In the genomic region with DNA sequence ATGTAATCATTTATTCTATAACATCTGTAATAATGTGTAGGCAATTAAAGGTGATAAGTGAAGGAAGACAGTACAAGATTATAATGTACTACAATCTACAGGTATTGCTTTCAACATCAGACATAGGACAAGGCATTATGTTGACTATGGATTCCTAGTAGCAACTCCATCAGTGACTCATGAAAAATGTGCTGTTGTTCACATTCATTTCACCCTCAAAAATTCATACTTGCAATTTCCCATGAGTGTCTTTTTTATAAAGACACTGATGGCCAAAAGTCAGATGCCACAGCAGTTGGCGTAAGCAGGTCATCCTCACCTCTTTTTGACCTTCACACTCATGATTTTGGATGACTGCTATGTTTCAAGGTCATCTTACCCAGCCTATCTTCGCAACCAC, we compare ENCODE assay signal across 2 cellular contexts.
TF ChIP-seq lines count a peak whose summit lies in the region.

No MANE protein-coding gene starts in this region.

TF ChIP-seq in IMR-90, 13 proteins besides CTCF, POLR2A, EP300 and RAD21:
- no peak for TF ChIP-seq CHD1 (IDR thresholded peaks at IDR 0.05; ENCODE audit: low read depth, low read length)
- TF ChIP-seq NFE2L2 (IDR thresholded peaks at IDR 0.05; ENCODE audit: low read depth, low read length), result no peak
- no peak for TF ChIP-seq BHLHE40 (IDR thresholded peaks at IDR 0.05; ENCODE audit: low read depth, low read length)
- no peak for TF ChIP-seq RCOR1 (IDR thresholded peaks at IDR 0.05; ENCODE audit: insufficient replicate concordance, low read length)
- TF ChIP-seq MAFK (IDR thresholded peaks at IDR 0.05; ENCODE audit: low read depth, low read length), result no peak
- TF ChIP-seq MXI1 (IDR thresholded peaks at IDR 0.05; ENCODE audit: borderline replicate concordance, low read depth, low read length), result no peak
- no peak for TF ChIP-seq FOS (IDR thresholded peaks at IDR 0.05; ENCODE audit: low read depth, low read length)
- TF ChIP-seq, protein P1, sequence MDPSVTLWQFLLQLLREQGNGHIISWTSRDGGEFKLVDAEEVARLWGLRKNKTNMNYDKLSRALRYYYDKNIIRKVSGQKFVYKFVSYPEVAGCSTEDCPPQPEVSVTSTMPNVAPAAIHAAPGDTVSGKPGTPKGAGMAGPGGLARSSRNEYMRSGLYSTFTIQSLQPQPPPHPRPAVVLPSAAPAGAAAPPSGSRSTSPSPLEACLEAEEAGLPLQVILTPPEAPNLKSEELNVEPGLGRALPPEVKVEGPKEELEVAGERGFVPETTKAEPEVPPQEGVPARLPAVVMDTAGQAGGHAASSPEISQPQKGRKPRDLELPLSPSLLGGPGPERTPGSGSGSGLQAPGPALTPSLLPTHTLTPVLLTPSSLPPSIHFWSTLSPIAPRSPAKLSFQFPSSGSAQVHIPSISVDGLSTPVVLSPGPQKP (IDR thresholded peaks at IDR 0.05; ENCODE audit: borderline replicate concordance, low read depth, low read length), result no peak
- TF ChIP-seq SMC3 (IDR thresholded peaks at IDR 0.05; ENCODE audit: low read depth, low read length), result no peak
- no peak for TF ChIP-seq CEBPB (IDR thresholded peaks at IDR 0.05; ENCODE audit: low read depth, low read length)

TF ChIP-seq in HEK293T, 16 proteins besides CTCF, POLR2A, EP300 and RAD21:
- no peak for TF ChIP-seq ELF4 (IDR thresholded peaks at IDR 0.05)
- TF ChIP-seq FOXM1 (IDR thresholded peaks at IDR 0.05; ENCODE audit: borderline replicate concordance), result no peak
- TF ChIP-seq FOXA1 (IDR thresholded peaks at IDR 0.05), result no peak
- TF ChIP-seq SP1 (IDR thresholded peaks at IDR 0.05), result no peak
- TF ChIP-seq NFRKB (IDR thresholded peaks at IDR 0.05), result no peak
- no peak for TF ChIP-seq HDGF (IDR thresholded peaks at IDR 0.05; ENCODE audit: borderline replicate concordance)
- TF ChIP-seq LEF1 (IDR thresholded peaks at IDR 0.05; ENCODE audit: borderline replicate concordance), result no peak
